In genomic region chr5:131491749-131492148, GRCh38 we compare ENCODE assay signal across 1 cellular context.
TF ChIP-seq lines count a peak whose summit lies in the region.

No MANE protein-coding gene starts in this region.

TF ChIP-seq in WTC11, 78 proteins besides CTCF, POLR2A, EP300 and RAD21 (continued from another document):
- no peak for TF ChIP-seq ARID4B (CRISPR knock-in tag; IDR thresholded peaks at IDR 0.05; ENCODE audit: borderline replicate concordance)
- no peak for TF ChIP-seq E2F5 (CRISPR knock-in tag; IDR thresholded peaks at IDR 0.05)
- no peak for TF ChIP-seq ZBTB43 (CRISPR knock-in tag; IDR thresholded peaks at IDR 0.05)
- TF ChIP-seq USF2 (CRISPR knock-in tag; IDR thresholded peaks at IDR 0.05), result no peak
- no peak for TF ChIP-seq ZNF423 (CRISPR knock-in tag; IDR thresholded peaks at IDR 0.05)
- no peak for TF ChIP-seq PRDM15 (CRISPR knock-in tag; IDR thresholded peaks at IDR 0.05)
